ENCODE assay signal across 15 cellular contexts in genomic region chr21:32717851-32718316, GRCh38. TPM values are rescaled to one million over a fixed set of nuclear protein-coding genes. Genes with fewer than 3 reads are reported as not detected.
DNase-seq lines count a peak whose midpoint lies in the region; ATAC-seq and TF ChIP-seq lines count a peak whose summit lies in the region.
"Had no signal": no experiment of that assay in that cellular context is flagged by ENCODE, and none has a peak within 500 bp of the region (broad histone marks: within the 10 kb centered on the region; RNA-seq: fewer than 3 reads in every experiment).

No MANE protein-coding gene starts in this region.

- BruUV-seq in mammary epithelial cell (replicated peaks; lab: Mats Ljungman, UMichigan): no TSS peak
- BruUV-seq in MCF 10A (replicated peaks; lab: Mats Ljungman, UMichigan): no TSS peak

- H3K36me3 Mint-ChIP-seq in MCF 10A (ENCODE audit: insufficient read depth, unreplicated experiment): peaks cover 13% of the 10 kb centered on the region

- H3K4me1 ChIP-seq in mammary epithelial cell (ENCODE audit: insufficient read depth, low read length) (peaks cover 3% of the 10 kb centered on the region), upper lobe of left lung (peaks cover 5 to 18% (median 7%) of the 10 kb centered on the region in 4 donors)
- H3K4me1 ChIP-seq: esophagus muscularis mucosa had no signal

- no peak overlapping the region for H3K4me3 Mint-ChIP-seq in MCF 10A (ENCODE audit: unreplicated experiment)
- H3K4me3 Mint-ChIP-seq: activated naive CD4-positive, alpha-beta T cell treated with anti-CD3 and anti-CD28 coated beads, Interleukin-2, amount 10 ng/mL, durations not matched to agents 7 days and 5 days; CD8-positive, alpha-beta memory T cell had no signal

- no peak for TF ChIP-seq POLR2A in upper lobe of left lung (IDR thresholded peaks at IDR 0.05)

- dilution Hi-C loops in mammary epithelial cell (cut with HindIII; ENCODE audit: low sequenced_read_pairs): no loop called here

- TF ChIP-seq CTCF in mammary epithelial cell (conservative IDR thresholded peaks at IDR 0.05 in 1 of 2, IDR thresholded peaks at IDR 0.05 in 1 of 2; ENCODE audit: extremely low read depth in 1 of 2, insufficient read depth in 1 of 2, low read depth in 1 of 2, low read length in 2 of 2) (no peak), MCF 10A (IDR thresholded peaks at IDR 0.05; ENCODE audit: unreplicated experiment) (no peak), upper lobe of left lung (IDR thresholded peaks at IDR 0.05) (no peak)

- CTCF ChIA-PET in mammary epithelial cell (lab: Charles Lee; ENCODE audit: low non-redundant PET): no interaction called here
- CTCF ChIA-PET in MCF 10A (lab: Yijun Ruan, JAX): interaction anchor here (1.1 kb wide), 1 partner anchor 505 kb away, joined by 3 read pairs; no protein-coding TSS in a partner anchor

- ATAC-seq in upper lobe of left lung (ENCODE audit: low FRiP score in 2 of 2): peak in 1 of 2 donors; percentile 56
- ATAC-seq in HG03175 (IDR thresholded peaks at IDR 0.05; ENCODE audit: unreplicated experiment): no peak
- ATAC-seq in HG03045 (IDR thresholded peaks at IDR 0.05; ENCODE audit: unreplicated experiment): no peak

- H3K27me3 ChIP-seq in mammary epithelial cell (ENCODE audit: insufficient read depth, low read length) (no peaks in the 10 kb centered on the region), upper lobe of left lung (no peaks in the 10 kb centered on the region)
- H3K27me3 ChIP-seq: esophagus muscularis mucosa, hepatocyte had no signal

- POLR2A ChIA-PET in MCF 10A (lab: Yijun Ruan, JAX): interaction anchor here (0.7 to 2.1 kb wide), 3 partner anchors 9 to 90 kb away, joined by 3 to 9 read pairs (median 6); partner anchors contain the start of gene SYNJ1

- DNase-seq in mammary epithelial cell (peak; percentile 54), MCF 10A (ENCODE audit: unreplicated experiment) (no peak), SKM-1 (lab: John Stamatoyannopoulos, UW; ENCODE audit: unreplicated experiment) (peak; percentile 84), iris pigment epithelial cell (ENCODE audit: low read depth) (peak; percentile 60), upper lobe of left lung (no peak), cerebellum (ENCODE audit: low spot score) (no peak)
- DNase-seq: activated CD8-positive, alpha-beta memory T cell treated with anti-CD3 and anti-CD28 coated beads, Interleukin-2, amount 50 U/mL, for 48 hours; activated naive CD4-positive, alpha-beta T cell treated with anti-CD3 and anti-CD28 coated beads, Interleukin-2, amount 10 ng/mL, durations not matched to agents 7 days and 5 days; CD8-positive, alpha-beta memory T cell; cerebellar nuclear complex had no signal

- H3K36me3 ChIP-seq in mammary epithelial cell (ENCODE audit: insufficient read depth, low read length) (peaks cover 5% of the 10 kb centered on the region), upper lobe of left lung (peaks cover 0 to 9% (median 0%) of the 10 kb centered on the region in 4 donors)

- H3K4me3 ChIP-seq in mammary epithelial cell (replicated peaks in 1 of 3; ENCODE audit: insufficient read depth in 1 of 3, low read depth in 2 of 3, low read length in 3 of 3): no peak overlapping the region
- H3K4me3 ChIP-seq in upper lobe of left lung: no peak overlapping the region
- H3K4me3 ChIP-seq: esophagus muscularis mucosa, hepatocyte, smooth muscle cell had no signal

- H3K4me2 ChIP-seq in mammary epithelial cell (ENCODE audit: insufficient read depth, low read depth, low read length): peak overlapping the region; percentile 32
- H3K4me2 ChIP-seq: hepatocyte, smooth muscle cell had no signal

- no peaks in the 10 kb centered on the region for H3K9me3 ChIP-seq in mammary epithelial cell (replicated peaks; ENCODE audit: insufficient read depth, low read length)
- no peaks in the 10 kb centered on the region for H3K9me3 ChIP-seq in upper lobe of left lung
- H3K9me3 ChIP-seq: esophagus muscularis mucosa had no signal

- no peak for TF ChIP-seq EP300 in upper lobe of left lung (IDR thresholded peaks at IDR 0.05)

- H2AFZ ChIP-seq in mammary epithelial cell (ENCODE audit: low read depth, low read length): peak overlapping the region; percentile 43
- H2AFZ ChIP-seq: hepatocyte had no signal

- WGBS in mammary epithelial cell (ENCODE audit: low coverage, missing lambda C conversion rate): 5% methylated on average over 2 of the region's 2 CpGs
- WGBS in upper lobe of left lung, 2 donors: 33 to 49% methylated on average over 2 of the region's 2 CpGs

- in situ Hi-C loops in mammary epithelial cell (cut with MboI; ENCODE audit: low sequenced_read_pairs in 2 of 2): no loop called here

- H4K20me1 ChIP-seq in mammary epithelial cell (ENCODE audit: insufficient read depth, low read length): no peaks in the 10 kb centered on the region

- H3K27ac ChIP-seq in mammary epithelial cell (ENCODE audit: insufficient read depth, low read depth, low read length) (no peak overlapping the region), upper lobe of left lung (peak overlapping the region in 3 of 4 donors; percentile 2 to 41 (median 21))
- H3K27ac ChIP-seq: esophagus muscularis mucosa, hepatocyte had no signal

- no peak overlapping the region for H3K9ac ChIP-seq in mammary epithelial cell (ENCODE audit: insufficient read depth, low read length)

- H3K79me2 ChIP-seq in mammary epithelial cell (ENCODE audit: insufficient read depth, low read length): peaks cover 14% of the 10 kb centered on the region

- no peaks in the 10 kb centered on the region for H3K27me3 Mint-ChIP-seq in MCF 10A (ENCODE audit: insufficient read depth, unreplicated experiment)
- H3K27me3 Mint-ChIP-seq: activated naive CD4-positive, alpha-beta T cell treated with anti-CD3 and anti-CD28 coated beads, Interleukin-2, amount 10 ng/mL, durations not matched to agents 7 days and 5 days; CD8-positive, alpha-beta memory T cell had no signal

- H3K9me3 Mint-ChIP-seq in MCF 10A (ENCODE audit: unreplicated experiment): no peaks in the 10 kb centered on the region
- H3K9me3 Mint-ChIP-seq: activated naive CD4-positive, alpha-beta T cell treated with anti-CD3 and anti-CD28 coated beads, Interleukin-2, amount 10 ng/mL, durations not matched to agents 7 days and 5 days; CD8-positive, alpha-beta memory T cell had no signal

- no peaks in the 10 kb centered on the region for H3K4me1 Mint-ChIP-seq in MCF 10A (ENCODE audit: insufficient read depth, unreplicated experiment)

- intact Hi-C loops in mammary epithelial cell (cut with micrococcal nuclease) (no loop called here), MCF 10A (cut with micrococcal nuclease) (no loop called here)

- H3K27ac Mint-ChIP-seq in MCF 10A (ENCODE audit: low read depth, unreplicated experiment): no peak overlapping the region
- H3K27ac Mint-ChIP-seq: activated naive CD4-positive, alpha-beta T cell treated with anti-CD3 and anti-CD28 coated beads, Interleukin-2, amount 10 ng/mL, durations not matched to agents 7 days and 5 days had no signal

RNA-seq across cellular contexts. Expression of gene SYNJ1, which starts 9.9 kb away (rescaled TPM):
- total RNA-seq in mammary epithelial cell: 10 to 100 TPM in 1 of 2 donors, 1 to 10 TPM in 1; 5.5 to 11.3 TPM
- 4.4 TPM for polyA plus RNA-seq in mammary epithelial cell
- 62.8 TPM for polyA minus RNA-seq in mammary epithelial cell
- total RNA-seq in MCF 10A (2022): 9.4 and 9.7 TPM in 2 replicates
- total RNA-seq in upper lobe of left lung: 10 to 100 TPM; 11.1 to 24.4 (median 16.7) TPM
- 22.1 TPM for total RNA-seq in cerebellum

RNA-seq across cellular contexts. Expression of gene PAXBP1, which starts 53.7 kb away (rescaled TPM):
- total RNA-seq in mammary epithelial cell (10 to 100 TPM; 23.2 to 29.6 TPM), MCF 10A (2022) (33.0 and 39.5 TPM in 2 replicates), upper lobe of left lung (10 to 100 TPM; 25.7 to 97.4 (median 41.0) TPM), cerebellum (99.4 TPM)
- 7.3 TPM for polyA plus RNA-seq in mammary epithelial cell
- polyA minus RNA-seq in mammary epithelial cell: 3.9 TPM

Comparison
In these comparisons a context has a peak if more than half of its experiments do, and no peak if none do; other contexts are left out.
1. DNase-seq: peak in mammary epithelial cell (single experiment), SKM-1 (single experiment) and iris pigment epithelial cell (single experiment); none in MCF 10A (single experiment), upper lobe of left lung (0 of 2) and cerebellum (single experiment).